In genomic region chr6:158168054-158168303, GRCh38 we compare ENCODE assay signal across 8 cellular contexts. TPM values are rescaled to one million over a fixed set of nuclear protein-coding genes. Genes with fewer than 3 reads are reported as not detected.
DNase-seq lines count a peak whose midpoint lies in the region; ATAC-seq and TF ChIP-seq lines count a peak whose summit lies in the region.

Gene SERAC1 (minus strand): TSS chr6:158168262. CDS start chr6:158158363, 9,899 bp downstream.

- no peaks in the 10 kb centered on the region for H3K27me3 ChIP-seq in ACC112 (ENCODE audit: insufficient read depth, low read length)
- H3K27me3 ChIP-seq in IMR-90 (ENCODE audit: control insufficient read depth, insufficient read depth, low read length), result no peaks in the 10 kb centered on the region
- no peaks in the 10 kb centered on the region for H3K27me3 ChIP-seq in mucosa of rectum (ENCODE audit: control insufficient read depth in 2 of 2, insufficient read depth in 2 of 2, low read length in 2 of 2)

- H3K36me3 ChIP-seq in ACC112 (ENCODE audit: insufficient read depth, low read length) (peaks cover 12% of the 10 kb centered on the region; the same call in 1 of the 2 replicates), IMR-90 (ENCODE audit: control insufficient read depth, insufficient read depth, low read length) (no peaks in the 10 kb centered on the region), mucosa of rectum (ENCODE audit: control insufficient read depth in 2 of 2, insufficient read depth in 2 of 2, low read length in 2 of 2) (no peaks in the 10 kb centered on the region)

- H4K20me1 ChIP-seq in IMR-90 (ENCODE audit: insufficient read depth, low read length), result no peaks in the 10 kb centered on the region

- H3K9me3 ChIP-seq in IMR-90 (ENCODE audit: control insufficient read depth, insufficient read depth, low read length) (no peaks in the 10 kb centered on the region), mucosa of rectum (ENCODE audit: control insufficient read depth in 2 of 2, low read length in 2 of 2) (no peaks in the 10 kb centered on the region)

- peak within 1 kb of the TSS; percentile 73 for H3K56ac ChIP-seq in IMR-90 (ENCODE audit: extremely low read depth, insufficient read depth, low read length)

- peak within 1 kb of the TSS; percentile 78; the same call in 1 of the 2 replicates for H4K91ac ChIP-seq in IMR-90 (ENCODE audit: insufficient read depth, low read depth, low read length)

- peak within 1 kb of the TSS; percentile 94 for H3K9ac ChIP-seq in IMR-90 (ENCODE audit: low read depth, low read length)
- H3K9ac ChIP-seq in mucosa of rectum (ENCODE audit: low read depth in 1 of 2, low read length in 2 of 2), result peak within 1 kb of the TSS; percentile 94 to 99

- H3K4me1 ChIP-seq in ACC112 (ENCODE audit: control insufficient read depth, insufficient read depth, low read length, unreplicated experiment) (peaks cover 27% of the 10 kb centered on the region), IMR-90 (ENCODE audit: control insufficient read depth, insufficient read depth, low read length) (peaks cover 6% of the 10 kb centered on the region), mucosa of rectum (ENCODE audit: control insufficient read depth in 2 of 2, insufficient read depth in 2 of 2, low read length in 2 of 2) (no peaks in the 10 kb centered on the region)

- H3K4ac ChIP-seq in IMR-90 (ENCODE audit: low read depth, low read length), result peak within 1 kb of the TSS; percentile 99

- H3K79me2 ChIP-seq in ACC112 (ENCODE audit: control insufficient read depth, insufficient read depth, low read length, unreplicated experiment), result peaks cover 26% of the 10 kb centered on the region

- H2BK5ac ChIP-seq in IMR-90 (ENCODE audit: low read depth, low read length, poor library complexity, severe bottlenecking), result peak within 1 kb of the TSS; percentile 82

- in situ Hi-C loops in IMR-90 (cut with MboI; ENCODE audit: low sequenced_read_pairs), result no loop called here

- H2AK9ac ChIP-seq in IMR-90 (replicated peaks; ENCODE audit: low read depth, low read length, poor library complexity), result peak within 1 kb of the TSS; percentile 96

- dilution Hi-C loops in IMR-90 (cut with HindIII; ENCODE audit: low sequenced_read_pairs, unreplicated experiment), result no loop called here

- intact Hi-C loops in IMR-90 (cut with micrococcal nuclease), result no loop called here

- POLR2A ChIA-PET in IMR-90 (lab: Charles Lee; ENCODE audit: unreplicated experiment), result no interaction called here

- TF ChIP-seq RAD21 in IMR-90 (IDR thresholded peaks at IDR 0.05; ENCODE audit: low read length), result no peak

- H2AFZ ChIP-seq in ACC112 (ENCODE audit: low read length, unreplicated experiment) (peak within 1 kb of the TSS; percentile 97), IMR-90 (replicated peaks; ENCODE audit: low read length, poor library complexity) (peak within 1 kb of the TSS; percentile 97)

- peak within 1 kb of the TSS; percentile 77 for H2BK120ac ChIP-seq in IMR-90 (ENCODE audit: low read depth, low read length)

- CTCF ChIA-PET in IMR-90 (lab: Yijun Ruan, JAX), result no interaction called here

- H3K4me3 ChIP-seq in ACC112 (ENCODE audit: low read depth, low read length) (peak within 1 kb of the TSS; percentile 86), IMR-90 (ENCODE audit: insufficient read depth, low read depth, low read length) (peak within 1 kb of the TSS; percentile 96), mucosa of rectum (ENCODE audit: low read length in 2 of 2) (peak within 1 kb of the TSS; percentile 95 to 99)

- TF ChIP-seq CTCF in IMR-90 (conservative IDR thresholded peaks at IDR 0.05; ENCODE audit: low read depth, low read length), result no peak

- peak; percentile 94; the same call in 1 of the 2 replicates for ATAC-seq in IMR-90 (ENCODE audit: low read depth)
- no peak for ATAC-seq in GM21737 (IDR thresholded peaks at IDR 0.05; ENCODE audit: unreplicated experiment)

- DNase-seq in IMR-90, result no peak
- DNase-seq in cerebellum (ENCODE audit: low spot score), result peak; percentile 94
- DNase-seq in DMS53 (lab: John Stamatoyannopoulos, UW), result no peak
- no peak for DNase-seq in DMS153 treated with DMSO at 0.1 percent for 48 hours (lab: John Stamatoyannopoulos, UW; ENCODE audit: unreplicated experiment)
- DNase-seq in SHP77 (lab: John Stamatoyannopoulos, UW), result no peak

- peak within 1 kb of the TSS; percentile 97 for H3K23ac ChIP-seq in IMR-90 (ENCODE audit: low read depth, low read length)

- peak within 1 kb of the TSS; percentile 86 for H2AK5ac ChIP-seq in IMR-90 (ENCODE audit: low read depth, low read length)

- H3K9me1 ChIP-seq in IMR-90 (ENCODE audit: insufficient read depth, low read length), result peaks cover 4% of the 10 kb centered on the region

- 0% methylated on average over 1 of the region's 29 CpGs; no CpG with 5 or more reads in 1 of the 2 experiments for WGBS in IMR-90 (ENCODE audit: extremely low coverage in 2 of 2, insufficient read length in 1 of 2), 2 experiments

- H3K14ac ChIP-seq in IMR-90 (replicated peaks; ENCODE audit: low read depth, low read length), result peak within 1 kb of the TSS; percentile 100

- peak within 1 kb of the TSS; percentile 98 for H3K4me2 ChIP-seq in IMR-90 (ENCODE audit: low read depth, low read length)

- peak within 1 kb of the TSS; percentile 14; the same call in 1 of the 3 replicates for H2BK15ac ChIP-seq in IMR-90 (ENCODE audit: low read depth, low read length)

- H4K8ac ChIP-seq in IMR-90 (ENCODE audit: low read depth in 2 of 2, low read length in 2 of 2), result peak within 1 kb of the TSS; percentile 84 to 94

- TF ChIP-seq POLR2A in IMR-90 (IDR thresholded peaks at IDR 0.05; ENCODE audit: low read depth, low read length), result no peak

- H3K18ac ChIP-seq in IMR-90 (ENCODE audit: low read depth, low read length), result peak within 1 kb of the TSS; percentile 40

- peaks cover 6 to 41% of the 10 kb centered on the region in 2 experiments; a peak in 3 of 4 replicates for H3K79me1 ChIP-seq in IMR-90 (ENCODE audit: low read depth in 1 of 2, low read length in 2 of 2)

- peak within 1 kb of the TSS; percentile 49; the same call in 1 of the 2 replicates for H2BK20ac ChIP-seq in IMR-90 (ENCODE audit: low read depth, low read length)

- BruUV-seq in IMR-90 (replicated peaks; lab: Mats Ljungman, UMichigan), result no TSS peak

- peak within 1 kb of the TSS; percentile 41 for H4K5ac ChIP-seq in IMR-90 (ENCODE audit: low read depth, low read length)

- H3K27ac ChIP-seq in ACC112 (ENCODE audit: low read depth, low read length) (peak within 1 kb of the TSS; percentile 66), IMR-90 (ENCODE audit: insufficient read depth, low read length) (peak within 1 kb of the TSS; percentile 92), mucosa of rectum (ENCODE audit: low read depth in 2 of 2, low read length in 2 of 2) (peak within 1 kb of the TSS; percentile 96)

TF ChIP-seq in IMR-90, 13 proteins besides CTCF, POLR2A, EP300 and RAD21:
- peak; percentile 68 for TF ChIP-seq USF2 (IDR thresholded peaks at IDR 0.05; ENCODE audit: low read depth, low read length)
- TF ChIP-seq RCOR1 (IDR thresholded peaks at IDR 0.05; ENCODE audit: insufficient replicate concordance, low read length), result no peak
- TF ChIP-seq MAFK (IDR thresholded peaks at IDR 0.05; ENCODE audit: low read depth, low read length), result no peak
- TF ChIP-seq BHLHE40 (IDR thresholded peaks at IDR 0.05; ENCODE audit: low read depth, low read length), result no peak
- TF ChIP-seq MAZ (IDR thresholded peaks at IDR 0.05; ENCODE audit: borderline replicate concordance, low read depth, low read length), result 0 out of 2 replicates have a peak, but pooled peaks have one; percentile 36
- TF ChIP-seq SMC3 (IDR thresholded peaks at IDR 0.05; ENCODE audit: low read depth, low read length), result no peak
- TF ChIP-seq CEBPB (IDR thresholded peaks at IDR 0.05; ENCODE audit: low read depth, low read length), result no peak
- no peak for TF ChIP-seq NFE2L2 (IDR thresholded peaks at IDR 0.05; ENCODE audit: low read depth, low read length)
- no peak; the same call in 1 of the 2 replicates for TF ChIP-seq MXI1 (IDR thresholded peaks at IDR 0.05; ENCODE audit: borderline replicate concordance, low read depth, low read length)
- no peak for TF ChIP-seq FOS (IDR thresholded peaks at IDR 0.05; ENCODE audit: low read depth, low read length)

RNA-seq across cellular contexts. Expression of gene SERAC1, which starts in this region (rescaled TPM):
- total RNA-seq in IMR-90 (2012; rRNA removed) (15.6 and 16.9 TPM in 2 replicates), cerebellum (23.3 TPM)
- polyA plus RNA-seq in IMR-90 (2012; rRNA removed), result 6.7 and 7.7 TPM in 2 replicates
- polyA plus RNA-seq in IMR-90 (2012; cell fraction: cytosol; rRNA removed), result 1.6 and 1.7 TPM in 2 replicates
- polyA plus RNA-seq in IMR-90 (2012; cell fraction: nucleus; rRNA removed; ENCODE audit: low replicate concordance), result 2.2 and 13.6 TPM in 2 replicates
